2 cellular contexts compared by ENCODE assay signal in genomic region chr15:31135523-31135922, GRCh38.
TF ChIP-seq lines count a peak whose summit lies in the region.

No MANE protein-coding gene starts in this region.

TF ChIP-seq in HCT116, 20 proteins besides CTCF, POLR2A, EP300 and RAD21:
- no peak for TF ChIP-seq REST (IDR thresholded peaks at IDR 0.05; ENCODE audit: low read depth)
- TF ChIP-seq ELF1 (IDR thresholded peaks at IDR 0.05; ENCODE audit: borderline replicate concordance, low read depth): no peak
- no peak for TF ChIP-seq YY1 (IDR thresholded peaks at IDR 0.05; ENCODE audit: extremely low read depth, insufficient replicate concordance, low read depth, low read length)
- no peak for TF ChIP-seq ZBTB33 (IDR thresholded peaks at IDR 0.05; ENCODE audit: extremely low read depth, insufficient replicate concordance, low read length)
- no peak for TF ChIP-seq EGR1 (IDR thresholded peaks at IDR 0.05; ENCODE audit: low read depth)

TF ChIP-seq in H1, 55 proteins besides CTCF, POLR2A, EP300 and RAD21 (continued from another document):
- TF ChIP-seq NANOG (IDR thresholded peaks at IDR 0.05; ENCODE audit: insufficient read depth, low read depth, low read length, poor library complexity, severe bottlenecking) (no peak), CTBP2 (IDR thresholded peaks at IDR 0.05; ENCODE audit: borderline replicate concordance, insufficient read depth, insufficient read length, low read length) (no peak)
